In genomic region chr10:85613391-85613790, GRCh38 we compare ENCODE assay signal across 17 cellular contexts.
DNase-seq lines count a peak whose midpoint lies in the region; ATAC-seq and TF ChIP-seq lines count a peak whose summit lies in the region.
"Had no signal": no experiment of that assay in that cellular context is flagged by ENCODE, and none has a peak within 500 bp of the region (broad histone marks: within the 10 kb centered on the region; RNA-seq: fewer than 3 reads in every experiment).

No MANE protein-coding gene starts in this region.

- H3K4me1 ChIP-seq in BLaER1 treated with 17β-estradiol and CSF1 and Interleukin-3, amounts not matched to agents 10 nM and 100 nM, result peaks cover 17 to 27% (median 22%) of the 10 kb centered on the region in 10 experiments
- H3K4me1 ChIP-seq in CD4-positive, alpha-beta memory T cell (ENCODE audit: insufficient read depth, low read length), result peaks cover 43% of the 10 kb centered on the region

- peak overlapping the region; percentile 48 to 90 (median 78); a peak in 21 of 22 replicates for H3K4me2 ChIP-seq in BLaER1 treated with 17β-estradiol and CSF1 and Interleukin-3, amounts not matched to agents 10 nM and 100 nM

- no peak overlapping the region for H3K27ac ChIP-seq in BLaER1 treated with 17β-estradiol and CSF1 and Interleukin-3, amounts not matched to agents 10 nM and 100 nM
- no peak overlapping the region for H3K27ac ChIP-seq in CD4-positive, alpha-beta memory T cell (ENCODE audit: low read depth, low read length)
- H3K27ac ChIP-seq: SK-N-MC had no signal

- no peak for DNase-seq in CD4-positive, alpha-beta memory T cell
- peak; percentile 27 for DNase-seq in ecto neural progenitor cell (ENCODE audit: low spot score)
- peak; percentile 65 for DNase-seq in osteocyte (ENCODE audit: extremely low spot score, unreplicated experiment)
- no peak for DNase-seq in T-helper 1 cell
- no peak for DNase-seq in mesothelial cell of epicardium (ENCODE audit: low spot score in 2 of 2, unreplicated experiment in 2 of 2)
- DNase-seq: GOT3, HFFc6, IMR-90, Kasumi-1, NCI-H1105, NCI-H187, NCI-H69, Right ventricle myocardium superior had no signal

- no peak for ATAC-seq in HG02588 (IDR thresholded peaks at IDR 0.05; ENCODE audit: unreplicated experiment)

- H3K27ac Mint-ChIP-seq in CD4-positive, alpha-beta memory T cell, result peak overlapping the region in 6 of 7 donors; percentile 34 to 89 (median 80)
- H3K27ac Mint-ChIP-seq in osteocyte (ENCODE audit: unreplicated experiment) (no peak overlapping the region), mesothelial cell of epicardium (no peak overlapping the region)
- H3K27ac Mint-ChIP-seq: B cell, HFFc6 had no signal

- H3K27me3 ChIP-seq in BLaER1 treated with 17β-estradiol and CSF1 and Interleukin-3, amounts not matched to agents 10 nM and 100 nM, result no peaks in the 10 kb centered on the region
- H3K27me3 ChIP-seq in CD4-positive, alpha-beta memory T cell (ENCODE audit: insufficient read depth, low read length), result no peaks in the 10 kb centered on the region

- H4K20me1 ChIP-seq in BLaER1 treated with 17β-estradiol and CSF1 and Interleukin-3, amounts not matched to agents 10 nM and 100 nM, result no peaks in the 10 kb centered on the region; a peak in 2 of 22 replicates

- peaks cover 0 to 5% (median 0%) of the 10 kb centered on the region in 11 experiments; a peak in 1 of 22 replicates for H3K9me3 ChIP-seq in BLaER1 treated with 17β-estradiol and CSF1 and Interleukin-3, amounts not matched to agents 10 nM and 100 nM (replicated peaks in 1 of 11)
- H3K9me3 ChIP-seq in CD4-positive, alpha-beta memory T cell (ENCODE audit: control insufficient read depth in 1 of 2, low read length in 2 of 2), result no peaks in the 10 kb centered on the region

- H3K36me3 Mint-ChIP-seq in CD4-positive, alpha-beta memory T cell, result no peaks in the 10 kb centered on the region
- H3K36me3 Mint-ChIP-seq in osteocyte (ENCODE audit: unreplicated experiment) (no peaks in the 10 kb centered on the region), mesothelial cell of epicardium (no peaks in the 10 kb centered on the region)

- peak overlapping the region in 5 of 8 donors; percentile 8 to 88 (median 78) for H3K4me3 Mint-ChIP-seq in CD4-positive, alpha-beta memory T cell
- H3K4me3 Mint-ChIP-seq in osteocyte (ENCODE audit: unreplicated experiment) (no peak overlapping the region), mesothelial cell of epicardium (no peak overlapping the region)
- H3K4me3 Mint-ChIP-seq: B cell, HFFc6 had no signal

- intact Hi-C loops in CD4-positive, alpha-beta memory T cell (cut with micrococcal nuclease), result loop anchor here (2.0 kb wide), 2 partner anchors 19 to 65 kb away; no protein-coding TSS in a partner anchor

- H3K4me1 Mint-ChIP-seq in CD4-positive, alpha-beta memory T cell, result peaks cover 41 to 71% (median 53%) of the 10 kb centered on the region in 4 donors
- no peaks in the 10 kb centered on the region for H3K4me1 Mint-ChIP-seq in osteocyte (ENCODE audit: unreplicated experiment)
- H3K4me1 Mint-ChIP-seq in mesothelial cell of epicardium, result peaks cover under 1% of the 10 kb centered on the region

- CTCF ChIA-PET in CD4-positive, alpha-beta memory T cell (lab: Charles Lee; ENCODE audit: partially characterized antibody), result interaction anchor here (1.1 to 4.6 kb wide), 6 partner anchors 10 to 29 kb away, joined by 3 to 39 read pairs (median 4); no protein-coding TSS in a partner anchor

- POLR2A ChIA-PET in CD4-positive, alpha-beta memory T cell (lab: Charles Lee; ENCODE audit: partially characterized antibody), result interaction anchor here (1.1 to 2.3 kb wide), 3 partner anchors 10 to 19 kb away, joined by 3 to 14 read pairs (median 8); no protein-coding TSS in a partner anchor

- peaks cover 0 to 3% of the 10 kb centered on the region in 2 donors for H3K27me3 Mint-ChIP-seq in CD4-positive, alpha-beta memory T cell
- H3K27me3 Mint-ChIP-seq in osteocyte (ENCODE audit: unreplicated experiment) (no peaks in the 10 kb centered on the region), mesothelial cell of epicardium (ENCODE audit: low read depth) (peaks cover 3% of the 10 kb centered on the region)
- H3K27me3 Mint-ChIP-seq: B cell had no signal

- TF ChIP-seq CTCF in osteocyte (IDR thresholded peaks at IDR 0.05), result no peak
- TF ChIP-seq CTCF in mesothelial cell of epicardium (IDR thresholded peaks at IDR 0.05; ENCODE audit: unreplicated experiment), result no peak

- H3K9me3 Mint-ChIP-seq in CD4-positive, alpha-beta memory T cell, result peaks cover 0 to 4% (median under 1%) of the 10 kb centered on the region in 8 donors
- H3K9me3 Mint-ChIP-seq in osteocyte (ENCODE audit: unreplicated experiment) (peaks cover 11% of the 10 kb centered on the region), mesothelial cell of epicardium (no peaks in the 10 kb centered on the region)

- H3K9ac ChIP-seq in BLaER1 treated with 17β-estradiol and CSF1 and Interleukin-3, amounts not matched to agents 10 nM and 100 nM, result no peak overlapping the region

- H3K36me3 ChIP-seq in BLaER1 treated with 17β-estradiol and CSF1 and Interleukin-3, amounts not matched to agents 10 nM and 100 nM, result no peaks in the 10 kb centered on the region
- no peaks in the 10 kb centered on the region for H3K36me3 ChIP-seq in CD4-positive, alpha-beta memory T cell (ENCODE audit: insufficient read depth, low read length)

- H3K4me3 ChIP-seq in BLaER1 treated with 17β-estradiol and CSF1 and Interleukin-3, amounts not matched to agents 10 nM and 100 nM, result no peak overlapping the region
- no peak overlapping the region for H3K4me3 ChIP-seq in CD4-positive, alpha-beta memory T cell (ENCODE audit: low read length in 2 of 2)
- H3K4me3 ChIP-seq: SK-N-MC had no signal

Comparison
In these comparisons a context has a peak if more than half of its experiments do, and no peak if none do; other contexts are left out.
1. DNase-seq: peak in ecto neural progenitor cell (single experiment) and osteocyte (single experiment); none in CD4-positive, alpha-beta memory T cell (0 of 5), T-helper 1 cell (0 of 5) and mesothelial cell of epicardium (0 of 2).
2. H3K27ac Mint-ChIP-seq: peak in CD4-positive, alpha-beta memory T cell (6 of 7); none in osteocyte (single experiment) and mesothelial cell of epicardium (single experiment).
3. H3K4me3 Mint-ChIP-seq: peak in CD4-positive, alpha-beta memory T cell (5 of 8); none in osteocyte (single experiment) and mesothelial cell of epicardium (single experiment).